In genomic region chr4:139553751-139554670, GRCh38 we compare ENCODE assay signal across 9 cellular contexts. TPM values are rescaled to one million over a fixed set of nuclear protein-coding genes. Genes with fewer than 3 reads are reported as not detected.
DNase-seq lines count a peak whose midpoint lies in the region; ATAC-seq and TF ChIP-seq lines count a peak whose summit lies in the region.
"Had no signal": no experiment of that assay in that cellular context is flagged by ENCODE, and none has a peak within 500 bp of the region (broad histone marks: within the 10 kb centered on the region; RNA-seq: fewer than 3 reads in every experiment).

No MANE protein-coding gene starts in this region.

- H2AFZ ChIP-seq in OCI-LY1 (ENCODE audit: low read length) = no peak overlapping the region

- H3K9me2 ChIP-seq in OCI-LY1 (ENCODE audit: low read depth, low read length) = no peaks in the 10 kb centered on the region

- TF ChIP-seq CTCF in CD14-positive monocyte (IDR thresholded peaks at IDR 0.05) (no peak), OCI-LY1 (IDR thresholded peaks at IDR 0.05; ENCODE audit: low read length) (no peak), endodermal cell (conservative IDR thresholded peaks at IDR 0.05) (no peak), ovary (IDR thresholded peaks at IDR 0.05) (no peak)

- TF ChIP-seq EP300 in ovary (IDR thresholded peaks at IDR 0.05) = no peak

- H3K27ac ChIP-seq in OCI-LY1 (ENCODE audit: low read depth, low read length, poor library complexity, severe bottlenecking) (peak overlapping the region; percentile 52), endodermal cell (ENCODE audit: low read depth, low read length) (no peak overlapping the region), ovary (peak overlapping the region; percentile 46 to 82)

- H3K79me2 ChIP-seq in OCI-LY1 (ENCODE audit: insufficient read depth, low read length) = peaks cover 60% of the 10 kb centered on the region

- no peaks in the 10 kb centered on the region for H3K27me3 ChIP-seq in OCI-LY1 (ENCODE audit: insufficient read depth, low read length)
- H3K27me3 ChIP-seq in endodermal cell (ENCODE audit: control insufficient read depth, insufficient read depth, low read length, poor library complexity, severe bottlenecking) = peaks cover 20% of the 10 kb centered on the region
- no peaks in the 10 kb centered on the region for H3K27me3 ChIP-seq in ovary

- DNase-seq in CD14-positive monocyte (ENCODE audit: low spot score) (no peak), endodermal cell (no peak), ovary (no peak), HuH-7 (ENCODE audit: low spot score) (no peak), NCI-H2081 (lab: John Stamatoyannopoulos, UW) (no peak)
- no peak for DNase-seq in NK-92 treated with Interleukin-12 subunit alpha and Interleukin-12 subunit beta, amount 100 ng/mL, for 24 hours (lab: John Stamatoyannopoulos, UW)
- DNase-seq: T-helper 9 cell had no signal

- H3K9me3 Mint-ChIP-seq in CD14-positive monocyte (peaks cover 0 to under 1% (median 0%) of the 10 kb centered on the region in 7 donors), endodermal cell (no peaks in the 10 kb centered on the region)

- peaks cover 0 to 2% (median 0%) of the 10 kb centered on the region in 3 donors for H3K27me3 Mint-ChIP-seq in CD14-positive monocyte (ENCODE audit: low read depth in 3 of 3)
- H3K27me3 Mint-ChIP-seq in endodermal cell (ENCODE audit: insufficient read depth) = peaks cover 22% of the 10 kb centered on the region

- peak overlapping the region; percentile 76 for H3K4me2 ChIP-seq in OCI-LY1 (ENCODE audit: low read length)

- no peaks in the 10 kb centered on the region for H4K20me1 ChIP-seq in OCI-LY1 (ENCODE audit: insufficient read depth, low read length)

- H3K4me3 ChIP-seq in OCI-LY1 (ENCODE audit: low read depth, low read length, poor library complexity, severe bottlenecking) (peak overlapping the region; percentile 87), endodermal cell (ENCODE audit: low read length) (peak overlapping the region; percentile 89), ovary (peak overlapping the region; percentile 82)

- H3K36me3 Mint-ChIP-seq in CD14-positive monocyte (peaks cover 0 to 5% of the 10 kb centered on the region in 2 donors), endodermal cell (ENCODE audit: low read depth) (no peaks in the 10 kb centered on the region)

- H3K9ac ChIP-seq in OCI-LY1 (ENCODE audit: low read length) (peak overlapping the region; percentile 71), endodermal cell (ENCODE audit: extremely low read depth, low read length, poor library complexity, severe bottlenecking) (peak overlapping the region; percentile 87)

- H3K4me3 Mint-ChIP-seq in CD14-positive monocyte = peak overlapping the region; percentile 88 to 92
- peak overlapping the region; percentile 88 for H3K4me3 Mint-ChIP-seq in endodermal cell

- no peak for ATAC-seq in GM21526 (IDR thresholded peaks at IDR 0.05; ENCODE audit: low FRiP score, unreplicated experiment)

- peaks cover 4% of the 10 kb centered on the region; the same call in 1 of the 2 replicates for H3F3A ChIP-seq in OCI-LY1 (ENCODE audit: insufficient read depth, low read length)

- H3K9me3 ChIP-seq in OCI-LY1 (ENCODE audit: low read length) = no peaks in the 10 kb centered on the region
- H3K9me3 ChIP-seq in endodermal cell (ENCODE audit: control insufficient read depth, low read length) = no peaks in the 10 kb centered on the region
- peaks cover 0 to 3% of the 10 kb centered on the region in 2 donors for H3K9me3 ChIP-seq in ovary

- no peak for TF ChIP-seq POLR2A in ovary (IDR thresholded peaks at IDR 0.05)

- WGBS in endodermal cell (ENCODE audit: insufficient coverage in 1 of 2, insufficient read length in 1 of 2), 2 experiments = 76 to 79% methylated on average over 4 of the region's 4 CpGs
- 56 to 61% (median 59%) methylated on average over 4 of the region's 4 CpGs for WGBS in ovary, 3 donors

- H3K4me1 Mint-ChIP-seq in CD14-positive monocyte (peaks cover 54% of the 10 kb centered on the region), endodermal cell (peaks cover 56% of the 10 kb centered on the region)

- H3K4me1 ChIP-seq in OCI-LY1 (ENCODE audit: insufficient read depth, low read length, severe bottlenecking) (peaks cover 57% of the 10 kb centered on the region), endodermal cell (ENCODE audit: control insufficient read depth, insufficient read depth, low read length) (peaks cover 24% of the 10 kb centered on the region), ovary (ENCODE audit: insufficient read depth) (peaks cover 19% of the 10 kb centered on the region)

- intact Hi-C loops in CD14-positive monocyte (cut with micrococcal nuclease) = loop anchor here in 1 of 2 donors (10.0 kb wide), 3 partner anchors 111 to 349 kb away; partner anchors contain the start of genes MGST2, NAA15 and NDUFC1
- intact Hi-C loops in ovary (cut with DNase I) = no loop called here

- H3K27ac Mint-ChIP-seq in CD14-positive monocyte (peak overlapping the region in 6 of 7 donors; percentile 92 to 97 (median 97)), endodermal cell (peak overlapping the region; percentile 96)

- H3K36me3 ChIP-seq in OCI-LY1 (ENCODE audit: insufficient read depth, low read length) = no peaks in the 10 kb centered on the region
- H3K36me3 ChIP-seq in endodermal cell (ENCODE audit: control insufficient read depth, insufficient read depth, low read length) = no peaks in the 10 kb centered on the region
- no peaks in the 10 kb centered on the region for H3K36me3 ChIP-seq in ovary

RNA-seq across cellular contexts. Expression of gene SETD7, which starts 2.0 kb away (rescaled TPM):
- polyA plus RNA-seq in CD14-positive monocyte (10 to 100 TPM; 15.4 to 16.8 TPM), ovary (10 to 100 TPM; 14.3 to 52.4 TPM)
- total RNA-seq in endodermal cell (10 to 100 TPM; 13.8 to 19.4 TPM), ovary (10 to 100 TPM; 21.3 to 37.2 (median 32.8) TPM)
- polyA plus RNA-seq in endodermal cell (2013, experiment 1 of 2) = 12.7 TPM
- 13.2 TPM for polyA plus RNA-seq in endodermal cell (2013, experiment 2 of 2)
